In genomic region chr15:40161693-40162401, GRCh38 we compare ENCODE assay signal across 12 cellular contexts. TPM values are rescaled to one million over a fixed set of nuclear protein-coding genes. Genes with fewer than 3 reads are reported as not detected.
A peak's percentile ranks its signal among the peaks of the same experiment; 100 is the strongest.
DNase-seq lines count a peak whose midpoint lies in the region; ATAC-seq and TF ChIP-seq lines count a peak whose summit lies in the region.
"Had no signal": no experiment of that assay in that cellular context is flagged by ENCODE, and none has a peak within 500 bp of the region (broad histone marks: within the 10 kb centered on the region; RNA-seq: fewer than 3 reads in every experiment).

No MANE protein-coding gene starts in this region.

- no peaks in the 10 kb centered on the region for H3K9me3 ChIP-seq in left ventricle myocardium inferior (replicated peaks)
- no peaks in the 10 kb centered on the region for H3K9me3 ChIP-seq in heart left ventricle
- no peaks in the 10 kb centered on the region for H3K9me3 ChIP-seq in SK-N-MC (ENCODE audit: low read depth, low read length)
- no peaks in the 10 kb centered on the region for H3K9me3 ChIP-seq in body of pancreas
- H3K9me3 ChIP-seq in gastrocnemius medialis: no peaks in the 10 kb centered on the region

- no peaks in the 10 kb centered on the region for H3K36me3 ChIP-seq in left ventricle myocardium inferior
- no peaks in the 10 kb centered on the region for H3K36me3 ChIP-seq in heart left ventricle
- H3K36me3 ChIP-seq in SK-N-MC (ENCODE audit: insufficient read depth, low read length): peaks cover 52% of the 10 kb centered on the region
- H3K36me3 ChIP-seq in body of pancreas (replicated peaks in 1 of 2; ENCODE audit: insufficient read depth in 1 of 2, low read depth in 2 of 2): no peaks in the 10 kb centered on the region
- no peaks in the 10 kb centered on the region for H3K36me3 ChIP-seq in gastrocnemius medialis

- TF ChIP-seq CTCF in left ventricle myocardium inferior (IDR thresholded peaks at IDR 0.05; ENCODE audit: borderline replicate concordance) (no peak), heart left ventricle (IDR thresholded peaks at IDR 0.05) (no peak), body of pancreas (IDR thresholded peaks at IDR 0.05) (no peak), gastrocnemius medialis (IDR thresholded peaks at IDR 0.05 in 4 of 5, conservative IDR thresholded peaks at IDR 0.05 in 1 of 5) (no peak)

- H3K4me3 ChIP-seq in left ventricle myocardium inferior (peak overlapping the region; percentile 75), heart left ventricle (peak overlapping the region in 6 of 12 donors; percentile 58 to 69 (median 66)), SK-N-MC (peak overlapping the region; percentile 87), iPS-11a (ENCODE audit: low read depth, low read length) (peak overlapping the region; percentile 89), body of pancreas (no peak overlapping the region), gastrocnemius medialis (peak overlapping the region in 1 of 4 donors; percentile 65)

- 7 to 13% (median 10%) methylated on average over 2 of the region's 2 CpGs for WGBS in heart left ventricle, 4 donors
- 9 to 15% methylated on average over 2 of the region's 2 CpGs for WGBS in body of pancreas, 2 donors

- H3K4me1 ChIP-seq in left ventricle myocardium inferior: peaks cover 12% of the 10 kb centered on the region
- peaks cover 0 to 12% (median 6%) of the 10 kb centered on the region in 12 donors for H3K4me1 ChIP-seq in heart left ventricle
- H3K4me1 ChIP-seq in body of pancreas: peaks cover 9% of the 10 kb centered on the region
- peaks cover 8 to 11% of the 10 kb centered on the region in 2 donors for H3K4me1 ChIP-seq in gastrocnemius medialis

- DNase-seq in left ventricle myocardium inferior (no peak), heart left ventricle (no peak), SK-N-MC (ENCODE audit: low read depth, low spot score) (no peak), body of pancreas (no peak), inferior parietal cortex (ENCODE audit: extremely low spot score) (no peak), gastrocnemius medialis (no peak), posterior cingulate gyrus (no peak)
- DNase-seq: activated gamma-delta T cell; CD8-positive, alpha-beta T cell; foreskin melanocyte; stimulated activated naive CD4-positive, alpha-beta T cell treated with Interleukin-2 at 50 U/mL for 16 hours had no signal

- H3K27ac ChIP-seq in left ventricle myocardium inferior (replicated peaks) (no peak overlapping the region), heart left ventricle (no peak overlapping the region), SK-N-MC (peak overlapping the region; percentile 79; the same call in 1 of the 2 replicates), body of pancreas (no peak overlapping the region), gastrocnemius medialis (no peak overlapping the region)

- intact Hi-C loops in left ventricle myocardium inferior (cut with micrococcal nuclease): no loop called here
- intact Hi-C loops in heart left ventricle (cut with DNase I): loop anchor here in 6 of 10 donors (2.0 to 10.0 kb wide), 5 partner anchors 53 to 123 kb away; partner anchors contain the start of genes BMF (in 3 of the 6) and SRP14 (in 1 of the 6)
- intact Hi-C loops in body of pancreas (cut with DNase I): no loop called here
- intact Hi-C loops in gastrocnemius medialis (cut with DNase I; ENCODE audit: low total_unique reads): loop anchor here (2.0 kb wide), 1 partner anchor 117 kb away; no protein-coding TSS in a partner anchor
- intact Hi-C loops in posterior cingulate gyrus (cut with DNase I): loop anchor here (5.0 kb wide), 2 partner anchors 55 to 125 kb away; partner anchors contain the start of genes BMF and SRP14

- in situ Hi-C loops in gastrocnemius medialis (cut with MboI; ENCODE audit: low sequenced_read_pairs in 4 of 4): loop anchor here in 2 of 4 donors (10.0 kb wide), 1 partner anchor 117 kb away; no protein-coding TSS in a partner anchor

- TF ChIP-seq POLR2A in heart left ventricle (IDR thresholded peaks at IDR 0.05): no peak
- TF ChIP-seq POLR2A in body of pancreas (IDR thresholded peaks at IDR 0.05): no peak
- no peak for TF ChIP-seq POLR2A in gastrocnemius medialis (IDR thresholded peaks at IDR 0.05)

- ATAC-seq in heart left ventricle (no peak), body of pancreas (no peak), gastrocnemius medialis (no peak)

- peak overlapping the region; percentile 87 for H3K9ac ChIP-seq in SK-N-MC (ENCODE audit: insufficient read length)

- H3K27me3 ChIP-seq in left ventricle myocardium inferior (ENCODE audit: low read depth) (no peaks in the 10 kb centered on the region), heart left ventricle (no peaks in the 10 kb centered on the region), body of pancreas (no peaks in the 10 kb centered on the region), gastrocnemius medialis (no peaks in the 10 kb centered on the region)

RNA-seq across cellular contexts. Expression of gene BUB1B, which starts 1.0 kb away (rescaled TPM):
- 0.85 TPM for total RNA-seq in left ventricle myocardium inferior
- total RNA-seq in heart left ventricle: 1 to 10 TPM in 4 of 9 donors, under 1 TPM in 4, not detected in 1; 0.46 to 6.4 (median 1.2) TPM
- under 1 TPM; 0.11 to 0.14 TPM for polyA plus RNA-seq in heart left ventricle
- total RNA-seq in body of pancreas: not detected
- 1 to 10 TPM in 1 of 4 donors, under 1 TPM in 1, not detected in 2; 0.51 to 1.8 TPM for total RNA-seq in gastrocnemius medialis

RNA-seq across cellular contexts. Expression of gene BMF, which starts 53.2 kb away (rescaled TPM):
- total RNA-seq in left ventricle myocardium inferior (3.1 TPM), heart left ventricle (10 to 100 TPM in 2 of 9 donors, 1 to 10 TPM in 7; 1.2 to 12.9 (median 3.5) TPM), body of pancreas (10 to 100 TPM in 1 of 2 donors, 1 to 10 TPM in 1; 4.3 to 16.1 TPM), gastrocnemius medialis (10 to 100 TPM in 1 of 4 donors, 1 to 10 TPM in 2, under 1 TPM in 1; 0.82 to 11.6 (median 3.2) TPM)
- polyA plus RNA-seq in heart left ventricle: 1 to 10 TPM; 2.5 to 2.9 TPM

Comparison
In these comparisons a context has a peak if more than half of its experiments do, and no peak if none do; other contexts are left out.
1. intact Hi-C loops: an anchor here in heart left ventricle (2.0 to 10.0 kb wide), gastrocnemius medialis (2.0 kb wide) and posterior cingulate gyrus (5.0 kb wide); none called in left ventricle myocardium inferior and body of pancreas.
2. H3K4me3 ChIP-seq: peak in left ventricle myocardium inferior (single experiment), SK-N-MC (single experiment) and iPS-11a (single experiment); none in body of pancreas (0 of 2).